27 cellular contexts compared by ENCODE assay signal in genomic region chr13:20534038-20534608, GRCh38. TPM values are rescaled to one million over a fixed set of nuclear protein-coding genes. Genes with fewer than 3 reads are reported as not detected.
DNase-seq lines count a peak whose midpoint lies in the region; ATAC-seq, FAIRE-seq and TF ChIP-seq lines count a peak whose summit lies in the region.
"Had no signal": no experiment of that assay in that cellular context is flagged by ENCODE, and none has a peak within 500 bp of the region (broad histone marks: within the 10 kb centered on the region; RNA-seq: fewer than 3 reads in every experiment).

No MANE protein-coding gene starts in this region.

- H3K4me2 ChIP-seq in HepG2 (ENCODE audit: low read depth, low read length), result no peak overlapping the region
- H3K4me2 ChIP-seq: BLaER1 had no signal

- no TSS peak for BruUV-seq in HepG2 (replicated peaks; lab: Mats Ljungman, UMichigan)

- peak; percentile 65; the same call in 2 of the 3 replicates for ATAC-seq in HepG2
- no peak for ATAC-seq in right lobe of liver
- no peak for ATAC-seq in stimulated activated naive B cell treated with anti-CD40 and anti-IgM and Interleukin-4, amounts not matched to agents 10 μg/mL and 1 μg/mL and 100 μg/mL, for 72 hours (replicated peaks)
- ATAC-seq: GM12878 had no signal

- no peak for TF ChIP-seq RAD21 in HepG2 (CRISPR knock-in tag; IDR thresholded peaks at IDR 0.05)

- H3K27ac ChIP-seq in HepG2 (ENCODE audit: extremely low read length, insufficient read depth, low read length), result no peak overlapping the region
- no peak overlapping the region for H3K27ac ChIP-seq in right lobe of liver
- H3K27ac ChIP-seq in endodermal cell (ENCODE audit: low read depth, low read length), result no peak overlapping the region
- H3K27ac ChIP-seq: BLaER1 had no signal

- H3K27me3 ChIP-seq in HepG2 (ENCODE audit: control insufficient read depth in 1 of 2, insufficient read depth in 2 of 2, low read length in 2 of 2) (no peaks in the 10 kb centered on the region; a peak in 1 of 5 replicates), right lobe of liver (no peaks in the 10 kb centered on the region), endodermal cell (ENCODE audit: control insufficient read depth, insufficient read depth, low read length, poor library complexity, severe bottlenecking) (peaks cover 4% of the 10 kb centered on the region)
- H3K27me3 ChIP-seq: BE2C, BLaER1 had no signal

- in situ Hi-C loops in HepG2 (cut with HindIII; ENCODE audit: extremely low pct_ligation_motif_present, low pct_unique_long_range_greater_than_20kb), result no loop called here

- H3K36me3 ChIP-seq in HepG2 (replicated peaks in 1 of 2; ENCODE audit: control insufficient read depth in 1 of 2, insufficient read depth in 2 of 2, low read length in 2 of 2) (no peaks in the 10 kb centered on the region), right lobe of liver (no peaks in the 10 kb centered on the region), endodermal cell (ENCODE audit: control insufficient read depth, insufficient read depth, low read length) (no peaks in the 10 kb centered on the region)
- H3K36me3 ChIP-seq: BE2C, BLaER1 had no signal

- H3K9me3 ChIP-seq in HepG2 (ENCODE audit: low read length), result peaks cover 30% of the 10 kb centered on the region
- no peaks in the 10 kb centered on the region for H3K9me3 ChIP-seq in right lobe of liver
- peaks cover 12% of the 10 kb centered on the region for H3K9me3 ChIP-seq in endodermal cell (ENCODE audit: control insufficient read depth, low read length)
- H3K9me3 ChIP-seq: BE2C had no signal

- no peak overlapping the region for H2AFZ ChIP-seq in HepG2 (ENCODE audit: low read length)

- DNase-seq in HepG2 (ENCODE audit: low spot score), result peak; percentile 73
- no peak for DNase-seq in right lobe of liver
- peak; percentile 43 for DNase-seq in endodermal cell
- DNase-seq in stimulated activated naive B cell treated with anti-CD40 and anti-IgM and Interleukin-4, amounts not matched to agents 10 μg/mL and 1 μg/mL and 100 μg/mL, for 72 hours, result no peak
- no peak for DNase-seq in NCI-H524 (lab: John Stamatoyannopoulos, UW)
- no peak for DNase-seq in HK-2 (ENCODE audit: unreplicated experiment)
- DNase-seq: 8988T; ACHN; BE2C; C1 segment of cervical spinal cord; CD4-positive, alpha-beta memory T cell; CD4-positive, CD25-positive, alpha-beta regulatory T cell; CD8-positive, alpha-beta memory T cell; COR-L47; DMS 273 treated with DMSO at 0.1 percent for 48 hours; DMS153; DMS53; DMS79; DND-41; EL; GDM1 had no signal

- WGBS in HepG2 (ENCODE audit: low lambda C conversion rate), result 60% methylated on average over 8 of the region's 10 CpGs
- 58% methylated on average over 5 of the region's 10 CpGs for WGBS in right lobe of liver (ENCODE audit: insufficient coverage, low coverage, low lambda C conversion rate, missing lambda C conversion rate)
- 78 to 82% methylated on average over 5 to 10 of the region's 10 CpGs for WGBS in endodermal cell (ENCODE audit: insufficient coverage in 1 of 2, insufficient read length in 1 of 2), 2 experiments

- H3K4me3 ChIP-seq in HepG2 (replicated peaks in 1 of 3; ENCODE audit: insufficient read depth in 1 of 3, low read depth in 2 of 3, low read length in 3 of 3) (no peak overlapping the region), right lobe of liver (no peak overlapping the region), endodermal cell (ENCODE audit: low read length) (no peak overlapping the region)
- H3K4me3 ChIP-seq: BLaER1, GM12878 had no signal

- intact Hi-C loops in HepG2 (cut with micrococcal nuclease; ENCODE audit: unreplicated experiment), result no loop called here
- intact Hi-C loops in right lobe of liver (cut with DNase I), result no loop called here

- TF ChIP-seq EP300 in HepG2 (IDR thresholded peaks at IDR 0.05; ENCODE audit: low read depth in 2 of 2, low read length in 2 of 2) (peak in 1 of 2 experiments; percentile 71; a peak in 2 of 4 replicates), HepG2 (CRISPR knock-in tag; IDR thresholded peaks at IDR 0.05; ENCODE audit: borderline replicate concordance) (no peak)

- no peaks in the 10 kb centered on the region for H3K79me2 ChIP-seq in HepG2 (ENCODE audit: insufficient read depth, low read length)

- CTCF ChIA-PET in HepG2 (lab: Yijun Ruan, JAX; ENCODE audit: low intra/inter-chr PET ratio, low total read pairs), result no interaction called here

- FAIRE-seq in HepG2 (lab: Jason Lieb, UNC), result no peak
- FAIRE-seq: A204.1, GM12878, GM12892, GM18507 had no signal

- TF ChIP-seq CTCF in HepG2 (CRISPR knock-in tag; IDR thresholded peaks at IDR 0.05), result no peak
- no peak for TF ChIP-seq CTCF in right lobe of liver (IDR thresholded peaks at IDR 0.05)
- no peak for TF ChIP-seq CTCF in endodermal cell (conservative IDR thresholded peaks at IDR 0.05)

- H3K4me1 ChIP-seq in HepG2 (ENCODE audit: insufficient read depth, low read length) (peaks cover 11% of the 10 kb centered on the region), right lobe of liver (no peaks in the 10 kb centered on the region), endodermal cell (ENCODE audit: control insufficient read depth, insufficient read depth, low read length) (no peaks in the 10 kb centered on the region)
- H3K4me1 ChIP-seq: BE2C, BLaER1 had no signal

- peaks cover 33% of the 10 kb centered on the region for H3K27me3 Mint-ChIP-seq in endodermal cell (ENCODE audit: insufficient read depth)
- peaks cover 5 to 12% of the 10 kb centered on the region in 2 donors for H3K27me3 Mint-ChIP-seq in stimulated activated naive B cell treated with anti-CD40 and anti-IgM and Interleukin-4, amounts not matched to agents 10 μg/mL and 1 μg/mL and 100 μg/mL, for 72 hours

- H3K4me1 Mint-ChIP-seq in endodermal cell, result no peaks in the 10 kb centered on the region
- no peaks in the 10 kb centered on the region for H3K4me1 Mint-ChIP-seq in stimulated activated naive B cell treated with anti-CD40 and anti-IgM and Interleukin-4, amounts not matched to agents 10 μg/mL and 1 μg/mL and 100 μg/mL, for 72 hours
- H3K4me1 Mint-ChIP-seq: CD4-positive, alpha-beta memory T cell; CD4-positive, CD25-positive, alpha-beta regulatory T cell; CD8-positive, alpha-beta memory T cell had no signal

- no peak overlapping the region for H3K27ac Mint-ChIP-seq in endodermal cell
- H3K27ac Mint-ChIP-seq in stimulated activated naive B cell treated with anti-CD40 and anti-IgM and Interleukin-4, amounts not matched to agents 10 μg/mL and 1 μg/mL and 100 μg/mL, for 72 hours, result peak overlapping the region; percentile 25
- H3K27ac Mint-ChIP-seq: CD14-positive monocyte; CD4-positive, alpha-beta memory T cell; CD4-positive, CD25-positive, alpha-beta regulatory T cell; CD8-positive, alpha-beta memory T cell had no signal

- no peak for TF ChIP-seq POLR2A in HepG2 (IDR thresholded peaks at IDR 0.05; ENCODE audit: insufficient read depth in 1 of 2, low read depth in 2 of 2, low read length in 2 of 2)
- no peak for TF ChIP-seq POLR2A in right lobe of liver (IDR thresholded peaks at IDR 0.05)

- no peaks in the 10 kb centered on the region for H4K20me1 ChIP-seq in HepG2 (ENCODE audit: insufficient read depth, low read length)
- H4K20me1 ChIP-seq: BLaER1 had no signal

- H3K4me3 Mint-ChIP-seq in endodermal cell, result no peak overlapping the region
- no peak overlapping the region for H3K4me3 Mint-ChIP-seq in stimulated activated naive B cell treated with anti-CD40 and anti-IgM and Interleukin-4, amounts not matched to agents 10 μg/mL and 1 μg/mL and 100 μg/mL, for 72 hours
- H3K4me3 Mint-ChIP-seq: CD14-positive monocyte; CD4-positive, alpha-beta memory T cell; CD4-positive, CD25-positive, alpha-beta regulatory T cell; CD8-positive, alpha-beta memory T cell had no signal

- H3K9ac ChIP-seq in HepG2 (ENCODE audit: insufficient read depth, low read depth, low read length), result no peak overlapping the region
- H3K9ac ChIP-seq in endodermal cell (ENCODE audit: extremely low read depth, low read length, poor library complexity, severe bottlenecking), result no peak overlapping the region
- H3K9ac ChIP-seq: BLaER1 had no signal

- peaks cover 1% of the 10 kb centered on the region for H3K36me3 Mint-ChIP-seq in endodermal cell (ENCODE audit: low read depth)
- H3K36me3 Mint-ChIP-seq in stimulated activated naive B cell treated with anti-CD40 and anti-IgM and Interleukin-4, amounts not matched to agents 10 μg/mL and 1 μg/mL and 100 μg/mL, for 72 hours, result no peaks in the 10 kb centered on the region
- H3K36me3 Mint-ChIP-seq: CD14-positive monocyte; CD4-positive, CD25-positive, alpha-beta regulatory T cell had no signal

- POLR2A ChIA-PET in HepG2 (lab: Yijun Ruan, JAX), result interaction anchor here (1.0 to 1.5 kb wide), 2 partner anchors 13 to 34 kb away, joined by 3 read pairs; no protein-coding TSS in a partner anchor

- H3K9me3 Mint-ChIP-seq in endodermal cell, result peaks cover 44% of the 10 kb centered on the region
- peaks cover 0 to 2% of the 10 kb centered on the region in 2 donors for H3K9me3 Mint-ChIP-seq in stimulated activated naive B cell treated with anti-CD40 and anti-IgM and Interleukin-4, amounts not matched to agents 10 μg/mL and 1 μg/mL and 100 μg/mL, for 72 hours

RNA-seq across cellular contexts. Expression of gene CRYL1, which starts 8.5 kb away (rescaled TPM):
- 57.2 and 71.7 TPM in 2 replicates for total RNA-seq in HepG2 (2016; rRNA removed; fragmentation: Illumina TruSeq; extraction: Trizol)
- 29.5 and 30.5 TPM in 2 replicates for total RNA-seq in HepG2 (2016; cell fraction: cytosol; rRNA removed; fragmentation: Illumina TruSeq; extraction: Trizol; ENCODE audit: low read depth)
- 62.2 and 68.9 TPM in 2 replicates for total RNA-seq in HepG2 (2016; cell fraction: insoluble cytoplasmic fraction; rRNA removed; fragmentation: Illumina TruSeq; extraction: Trizol)
- total RNA-seq in HepG2 (2016; cell fraction: membrane; rRNA removed; fragmentation: Illumina TruSeq; extraction: Trizol), result 43.1 and 48.4 TPM in 2 replicates
- total RNA-seq in HepG2 (2016; cell fraction: nucleus; rRNA removed; fragmentation: Illumina TruSeq; extraction: Trizol), result 31.5 and 32.4 TPM in 2 replicates
- 108 and 115 TPM in 2 replicates for polyA plus RNA-seq in HepG2 (2011; rRNA removed)
- 141 and 154 TPM in 2 replicates for polyA plus RNA-seq in HepG2 (2011; cell fraction: cytosol; rRNA removed)
- 42.9 and 50.6 TPM in 2 replicates for polyA plus RNA-seq in HepG2 (2011; cell fraction: nucleus; rRNA removed)
- 71.8 and 86.3 TPM in 2 replicates for polyA plus RNA-seq in HepG2 (2012)
- polyA plus RNA-seq in HepG2 (2016; cell fraction: cytosol; fragmentation: Illumina TruSeq; extraction: Trizol; ENCODE audit: low read depth), result 31.6 and 39.2 TPM in 2 replicates
- 85.1 and 88.1 TPM in 2 replicates for polyA plus RNA-seq in HepG2 (2016; cell fraction: insoluble cytoplasmic fraction; fragmentation: Illumina TruSeq; extraction: Trizol; ENCODE audit: low read depth)
- 41.0 and 48.6 TPM in 2 replicates for polyA plus RNA-seq in HepG2 (2016; cell fraction: membrane; fragmentation: Illumina TruSeq; extraction: Trizol; ENCODE audit: low read depth)
- 50.6 and 56.0 TPM in 2 replicates for polyA plus RNA-seq in HepG2 (2016; cell fraction: nucleus; fragmentation: Illumina TruSeq; extraction: Trizol; ENCODE audit: insufficient read depth, low read depth)
- polyA minus RNA-seq in HepG2 (2011; rRNA and poly(A)+ RNA removed; ENCODE audit: low replicate concordance), result 3.8 and 99.9 TPM in 2 replicates
- polyA minus RNA-seq in HepG2 (2011; cell fraction: cytosol; rRNA and poly(A)+ RNA removed), result 40.4 and 44.1 TPM in 2 replicates
- polyA minus RNA-seq in HepG2 (2011; cell fraction: nucleus; rRNA and poly(A)+ RNA removed), result 28.1 and 34.7 TPM in 2 replicates
- total RNA-seq in right lobe of liver, result 100 to 1,000 TPM; 111 to 185 (median 151) TPM
- total RNA-seq in endodermal cell, result 1 to 10 TPM; 1.7 to 4.1 TPM
- 6.6 TPM for polyA plus RNA-seq in endodermal cell (2013, experiment 1 of 2)
- polyA plus RNA-seq in endodermal cell (2013, experiment 2 of 2), result 4.6 TPM

RNA-seq across cellular contexts. Expression of gene IFT88, which starts 32.8 kb away (rescaled TPM):
- total RNA-seq in HepG2 (2016; rRNA removed; fragmentation: Illumina TruSeq; extraction: Trizol) (19.8 and 19.9 TPM in 2 replicates), right lobe of liver (10 to 100 TPM in 4 of 6 experiments, 1 to 10 TPM in 2; 7.9 to 17.6 (median 11.8) TPM), endodermal cell (10 to 100 TPM; 15.2 to 18.7 TPM)
- total RNA-seq in HepG2 (2016; cell fraction: cytosol; rRNA removed; fragmentation: Illumina TruSeq; extraction: Trizol; ENCODE audit: low read depth), result 5.2 and 6.4 TPM in 2 replicates
- total RNA-seq in HepG2 (2016; cell fraction: insoluble cytoplasmic fraction; rRNA removed; fragmentation: Illumina TruSeq; extraction: Trizol), result 20.7 and 21.4 TPM in 2 replicates
- 8.4 and 9.9 TPM in 2 replicates for total RNA-seq in HepG2 (2016; cell fraction: membrane; rRNA removed; fragmentation: Illumina TruSeq; extraction: Trizol)
- total RNA-seq in HepG2 (2016; cell fraction: nucleus; rRNA removed; fragmentation: Illumina TruSeq; extraction: Trizol), result 28.4 and 39.1 TPM in 2 replicates
- 6.6 and 8.4 TPM in 2 replicates for polyA plus RNA-seq in HepG2 (2011; rRNA removed)
- 1.8 and 2.9 TPM in 2 replicates for polyA plus RNA-seq in HepG2 (2011; cell fraction: cytosol; rRNA removed)
- 11.1 and 11.3 TPM in 2 replicates for polyA plus RNA-seq in HepG2 (2011; cell fraction: nucleus; rRNA removed)
- polyA plus RNA-seq in HepG2 (2012), result 7.1 and 9.3 TPM in 2 replicates
- polyA plus RNA-seq in HepG2 (2016; cell fraction: cytosol; fragmentation: Illumina TruSeq; extraction: Trizol; ENCODE audit: low read depth), result 1.1 and 1.6 TPM in 2 replicates
- 15.8 and 15.9 TPM in 2 replicates for polyA plus RNA-seq in HepG2 (2016; cell fraction: insoluble cytoplasmic fraction; fragmentation: Illumina TruSeq; extraction: Trizol; ENCODE audit: low read depth)
- polyA plus RNA-seq in HepG2 (2016; cell fraction: membrane; fragmentation: Illumina TruSeq; extraction: Trizol; ENCODE audit: low read depth), result 2.2 and 3.1 TPM in 2 replicates
- polyA plus RNA-seq in HepG2 (2016; cell fraction: nucleus; fragmentation: Illumina TruSeq; extraction: Trizol; ENCODE audit: insufficient read depth, low read depth), result 34.3 and 34.9 TPM in 2 replicates
- polyA minus RNA-seq in HepG2 (2011; rRNA and poly(A)+ RNA removed; ENCODE audit: low replicate concordance), result 1.8 and 5.7 TPM in 2 replicates
- polyA minus RNA-seq in HepG2 (2011; cell fraction: cytosol; rRNA and poly(A)+ RNA removed), result 4.7 and 6.0 TPM in 2 replicates
- 54.7 and 55.0 TPM in 2 replicates for polyA minus RNA-seq in HepG2 (2011; cell fraction: nucleus; rRNA and poly(A)+ RNA removed)
- polyA plus RNA-seq in endodermal cell (2013, experiment 1 of 2), result 14.5 TPM
- 13.5 TPM for polyA plus RNA-seq in endodermal cell (2013, experiment 2 of 2)

Comparison
In these comparisons a context has a peak if more than half of its experiments do, and no peak if none do; other contexts are left out.
1. DNase-seq: peak in HepG2 (single experiment) and endodermal cell (single experiment); none in right lobe of liver (0 of 3), stimulated activated naive B cell treated with anti-CD40 and anti-IgM and Interleukin-4, amounts not matched to agents 10 μg/mL and 1 μg/mL and 100 μg/mL, for 72 hours (single experiment), NCI-H524 (0 of 2) and HK-2 (single experiment).
2. RNA of gene CRYL1, which starts 8.5 kb away (total RNA-seq): 111 to 185 TPM in right lobe of liver and 29.5 to 71.7 TPM in HepG2; 1.7 to 4.1 TPM in endodermal cell; every median in the first group is over 4 times any median in the second.